In genomic region chr2:43725711-43726246, GRCh38 we compare ENCODE assay signal across 24 cellular contexts. TPM values are rescaled to one million over a fixed set of nuclear protein-coding genes. Genes with fewer than 3 reads are reported as not detected.
DNase-seq lines count a peak whose midpoint lies in the region; ATAC-seq, FAIRE-seq and TF ChIP-seq lines count a peak whose summit lies in the region.
"Had no signal": no experiment of that assay in that cellular context is flagged by ENCODE, and none has a peak within 500 bp of the region (broad histone marks: within the 10 kb centered on the region; RNA-seq: fewer than 3 reads in every experiment).

No MANE protein-coding gene starts in this region.

- TF ChIP-seq EP300 in K562 (IDR thresholded peaks at IDR 0.05; ENCODE audit: low read length), result no peak

- H3K36me3 Mint-ChIP-seq in nephron (ENCODE audit: low read depth), result no peaks in the 10 kb centered on the region
- H3K36me3 Mint-ChIP-seq: CD4-positive, CD25-positive, alpha-beta regulatory T cell had no signal

- H3K27me3 Mint-ChIP-seq in nephron (ENCODE audit: low read depth), result no peaks in the 10 kb centered on the region

- no peak for FAIRE-seq in K562 (lab: Jason Lieb, UNC)
- FAIRE-seq: GM12891, HTR-8/SVneo had no signal

- DNase-seq in K562 (ENCODE audit: extremely low read depth in 1 of 4, low spot score in 3 of 4), result peak in 1 of 4 experiments; percentile 3
- DNase-seq in uterus, result no peak
- no peak for DNase-seq in GM10266 (ENCODE audit: extremely low spot score)
- no peak for DNase-seq in midbrain (lab: John Stamatoyannopoulos, UW)
- no peak for DNase-seq in WERI-Rb-1
- DNase-seq: CD4-positive, CD25-positive, alpha-beta regulatory T cell; COR-L47; DND-41; GM23248; HCEC 1CT; IMR-90; MV-4-11; NCI-H1105 treated with DMSO at 0.1 percent for 48 hours; NCI-H1694; NCI-H2081; NCI-H2171; NCI-H446 treated with DMSO at 0.1 percent for 48 hours; NCI-H526 treated with DMSO at 0.1 percent for 48 hours; PC-3; Right ventricle myocardium superior had no signal

- BruUV-seq in K562 (replicated peaks; lab: Mats Ljungman, UMichigan), result no TSS peak

- no peak overlapping the region for H2AFZ ChIP-seq in K562 (ENCODE audit: low read depth, low read length)
- H2AFZ ChIP-seq: GM23248 had no signal

- TF ChIP-seq RAD21 in K562 (CRISPR knock-in tag; conservative IDR thresholded peaks at IDR 0.05 in 1 of 2, IDR thresholded peaks at IDR 0.05 in 1 of 2), result no peak

- TF ChIP-seq CTCF in HEK293 (tag by site-specific recombination; IDR thresholded peaks at IDR 0.05) (no peak), K562 (IDR thresholded peaks at IDR 0.05 in 2 of 3, conservative IDR thresholded peaks at IDR 0.05 in 1 of 3; ENCODE audit: insufficient read depth in 2 of 3, low read depth in 1 of 3, low read length in 3 of 3) (no peak), nephron (IDR thresholded peaks at IDR 0.05; ENCODE audit: unreplicated experiment in 3 of 3) (no peak), uterus (IDR thresholded peaks at IDR 0.05) (no peak), GM10266 (IDR thresholded peaks at IDR 0.05; ENCODE audit: control insufficient read depth, insufficient read depth, low read depth, missing control alignments) (no peak), WERI-Rb-1 (IDR thresholded peaks at IDR 0.05; ENCODE audit: low read depth, low read length) (no peak)

- TF ChIP-seq POLR2A in K562 (conservative IDR thresholded peaks at IDR 0.05) (no peak), uterus (IDR thresholded peaks at IDR 0.05) (no peak)

- H4K20me1 ChIP-seq in K562 (replicated peaks; ENCODE audit: control insufficient read depth, insufficient read depth, low read length), result no peaks in the 10 kb centered on the region

- in situ Hi-C loops in K562 (cut with MboI), result no loop called here

- WGBS in K562 (ENCODE audit: insufficient coverage, low coverage, missing lambda C conversion rate), result 35% methylated on average over 3 of the region's 3 CpGs

- no peaks in the 10 kb centered on the region for H3K9me1 ChIP-seq in K562 (ENCODE audit: control insufficient read depth, insufficient read depth, low read length)

- no peak overlapping the region for H3K9ac ChIP-seq in K562 (ENCODE audit: insufficient read depth in 1 of 2, low read depth in 2 of 2, low read length in 2 of 2)
- H3K9ac ChIP-seq: GM23248 had no signal

- no peak overlapping the region; the same call in 1 of the 2 replicates for H3K4me2 ChIP-seq in K562 (ENCODE audit: insufficient read depth, low read length)

- H3K9me3 Mint-ChIP-seq in nephron, result no peaks in the 10 kb centered on the region
- H3K9me3 Mint-ChIP-seq: CD4-positive, CD25-positive, alpha-beta regulatory T cell had no signal

- H3K36me3 ChIP-seq in HEK293 (ENCODE audit: control insufficient read depth in 2 of 2, insufficient read depth in 1 of 2, low read length in 2 of 2) (peaks cover 0 to 2% of the 10 kb centered on the region in 2 experiments; a peak in 1 of 3 replicates), K562 (ENCODE audit: control insufficient read depth, insufficient read depth, low read length) (no peaks in the 10 kb centered on the region), uterus (no peaks in the 10 kb centered on the region), WERI-Rb-1 (no peaks in the 10 kb centered on the region)

- no peaks in the 10 kb centered on the region for H3K4me1 ChIP-seq in HEK293 (ENCODE audit: control insufficient read depth, insufficient read depth, low read length)
- H3K4me1 ChIP-seq in K562 (replicated peaks in 1 of 2; ENCODE audit: control insufficient read depth in 2 of 2, insufficient read depth in 2 of 2, low read length in 2 of 2), result peaks cover 5 to 34% of the 10 kb centered on the region in 2 experiments
- peaks cover 0 to 7% of the 10 kb centered on the region in 2 donors for H3K4me1 ChIP-seq in uterus

- no peaks in the 10 kb centered on the region for H3K79me2 ChIP-seq in K562 (ENCODE audit: control insufficient read depth, insufficient read depth, low read length)

- intact Hi-C loops in K562 (cut with micrococcal nuclease), result no loop called here
- intact Hi-C loops in uterus (cut with DNase I; ENCODE audit: low total_unique reads), result no loop called here

- no peak overlapping the region for H3K4me3 Mint-ChIP-seq in nephron
- H3K4me3 Mint-ChIP-seq: CD4-positive, CD25-positive, alpha-beta regulatory T cell had no signal

- no peaks in the 10 kb centered on the region for H3K9me3 ChIP-seq in HEK293 (ENCODE audit: control insufficient read depth, insufficient read depth, low read depth, low read length)
- peaks cover 4% of the 10 kb centered on the region; the same call in 1 of the 2 replicates for H3K9me3 ChIP-seq in K562 (replicated peaks; ENCODE audit: control insufficient read depth, insufficient read depth, low read depth, low read length)
- no peaks in the 10 kb centered on the region for H3K9me3 ChIP-seq in uterus
- no peaks in the 10 kb centered on the region for H3K9me3 ChIP-seq in WERI-Rb-1 (ENCODE audit: severe bottlenecking)

- H3K27me3 ChIP-seq in K562 (ENCODE audit: control insufficient read depth in 2 of 2, insufficient read depth in 2 of 2, low read length in 2 of 2) (no peaks in the 10 kb centered on the region), uterus (no peaks in the 10 kb centered on the region), WERI-Rb-1 (ENCODE audit: insufficient read depth, low read depth, severe bottlenecking) (no peaks in the 10 kb centered on the region)

- H3K4me3 ChIP-seq in HEK293 (ENCODE audit: low read depth, low read length), result no peak overlapping the region
- H3K4me3 ChIP-seq in K562, result no peak overlapping the region
- no peak overlapping the region for H3K4me3 ChIP-seq in uterus
- H3K4me3 ChIP-seq in WERI-Rb-1 (ENCODE audit: low read depth, low read length), result no peak overlapping the region
- H3K4me3 ChIP-seq: GM23248 had no signal

- ATAC-seq in K562, result no peak
- ATAC-seq: PC-3 had no signal

- H3K27ac ChIP-seq in HEK293 (ENCODE audit: extremely low read depth, low read depth, low read length), result no peak overlapping the region
- 0 out of 3 replicates have a peak overlapping the region, but pooled peaks have one; percentile 50 for H3K27ac ChIP-seq in K562 (ENCODE audit: extremely low read depth, low read depth, low read length)
- peak overlapping the region; percentile 50 to 69 for H3K27ac ChIP-seq in uterus
- H3K27ac ChIP-seq in WERI-Rb-1, result no peak overlapping the region
- H3K27ac ChIP-seq: GM23248 had no signal

- H3K4me1 Mint-ChIP-seq in nephron, result peaks cover 12% of the 10 kb centered on the region
- H3K4me1 Mint-ChIP-seq: CD4-positive, CD25-positive, alpha-beta regulatory T cell had no signal

- H3K27ac Mint-ChIP-seq in nephron, result peak overlapping the region; percentile 72 to 89 (median 87)
- H3K27ac Mint-ChIP-seq: CD4-positive, CD25-positive, alpha-beta regulatory T cell had no signal

- CTCF ChIA-PET in HEK293 (lab: Yijun Ruan, JAX), result no interaction called here
- CTCF ChIA-PET in K562 (lab: Yijun Ruan, JAX; ENCODE audit: low intra/inter-chr PET ratio), result no interaction called here

- POLR2A ChIA-PET in HEK293 (lab: Yijun Ruan, JAX), result no interaction called here
- POLR2A ChIA-PET in K562 (lab: Yijun Ruan, JAX), result interaction anchor here (0.6 to 1.8 kb wide), 7 partner anchors 10 to 577 kb away, joined by 3 to 9 read pairs (median 5); no protein-coding TSS in a partner anchor

TF ChIP-seq in K562, 482 proteins besides CTCF, POLR2A, EP300 and RAD21 (continues in another document):
- TF ChIP-seq HNRNPLL (IDR thresholded peaks at IDR 0.05; ENCODE audit: low read depth, low read length, poor library complexity, severe bottlenecking), result no peak

RNA-seq across cellular contexts. Expression of gene DYNC2LI1, which starts 48.1 kb away (rescaled TPM):
- 10.0 and 39.4 TPM in 2 replicates for total RNA-seq in K562 (2011; cell fraction: chromatin; rRNA removed; ENCODE audit: low replicate concordance)
- total RNA-seq in K562 (2011; cell fraction: nucleolus; rRNA removed), result 5.7 and 9.2 TPM in 2 replicates
- total RNA-seq in K562 (2011; cell fraction: nucleoplasm; rRNA removed), result 15.2 and 21.2 TPM in 2 replicates
- total RNA-seq in K562 (2014; rRNA removed) (12.4 and 23.8 TPM in 2 replicates), K562 (2014; rRNA removed; fragmentation: Illumina TruSeq; extraction: Trizol) (25.8 and 28.3 TPM in 2 replicates), K562 (2015; rRNA removed; fragmentation: Illumina TruSeq; extraction: Trizol) (20.2 and 25.3 TPM in 2 replicates), K562 (2021) (12.5 and 14.1 TPM in 2 replicates), uterus (10 to 100 TPM; 27.0 to 83.8 (median 62.4) TPM)
- polyA plus RNA-seq in K562 (2011; rRNA removed) (33.3 and 42.2 TPM in 2 replicates), K562 (2014; fragmentation: Illumina TruSeq; extraction: Trizol) (20.3 and 22.5 TPM in 2 replicates), K562 (2014; fragmentation: Nextera tagmentation; extraction: Ambion mirVana) (10 to 100 TPM; 37.5 to 40.0 TPM), K562 (2014; rRNA removed) (25.3 and 26.3 TPM in 2 replicates)
- polyA plus RNA-seq in K562 (2011; cell fraction: cytosol; rRNA removed), result 4.6 and 12.2 TPM in 2 replicates
- polyA plus RNA-seq in K562 (2011; cell fraction: nucleus; rRNA removed), result 13.0 and 23.1 TPM in 2 replicates
- 12.7 and 24.7 TPM in 2 replicates for polyA plus RNA-seq in K562 (2012)
- 21.3 and 23.2 TPM in 2 replicates for polyA minus RNA-seq in K562 (2011; rRNA and poly(A)+ RNA removed)
- polyA minus RNA-seq in K562 (2011; cell fraction: cytosol; rRNA and poly(A)+ RNA removed), result 2.5 and 10.7 TPM in 2 replicates
- polyA minus RNA-seq in K562 (2011; cell fraction: nucleus; rRNA and poly(A)+ RNA removed), result 11.8 and 20.4 TPM in 2 replicates

RNA-seq across cellular contexts. Expression of gene C1GALT1C1L, which starts 49.5 kb away (rescaled TPM):
- 2.5 and 4.8 TPM in 2 replicates for total RNA-seq in K562 (2011; cell fraction: chromatin; rRNA removed; ENCODE audit: low replicate concordance)
- total RNA-seq in K562 (2011; cell fraction: nucleolus; rRNA removed), result 1.8 and 4.1 TPM in 2 replicates
- total RNA-seq in K562 (2011; cell fraction: nucleoplasm; rRNA removed), result 3.7 and 4.3 TPM in 2 replicates
- total RNA-seq in K562 (2014; rRNA removed), result 0.49 and 1.0 TPM in 2 replicates
- total RNA-seq in K562 (2014; rRNA removed; fragmentation: Illumina TruSeq; extraction: Trizol), result 1.6 and 1.9 TPM in 2 replicates
- total RNA-seq in K562 (2015; rRNA removed; fragmentation: Illumina TruSeq; extraction: Trizol), result 1.0 and 1.2 TPM in 2 replicates
- 1.5 and 1.6 TPM in 2 replicates for total RNA-seq in K562 (2021)
- polyA plus RNA-seq in K562 (2011; rRNA removed), result 4.2 and 4.4 TPM in 2 replicates
- 0.81 and 1.8 TPM in 2 replicates for polyA plus RNA-seq in K562 (2011; cell fraction: cytosol; rRNA removed)
- 2.0 and 4.1 TPM in 2 replicates for polyA plus RNA-seq in K562 (2011; cell fraction: nucleus; rRNA removed)
- polyA plus RNA-seq in K562 (2012), result 1.1 and 1.8 TPM in 2 replicates
- 1.6 and 1.7 TPM in 2 replicates for polyA plus RNA-seq in K562 (2014; fragmentation: Illumina TruSeq; extraction: Trizol)
- polyA plus RNA-seq in K562 (2014; fragmentation: Nextera tagmentation; extraction: Ambion mirVana), result 1 to 10 TPM; 3.1 to 3.5 TPM
- polyA plus RNA-seq in K562 (2014; rRNA removed), result 2.1 and 4.1 TPM in 2 replicates
- polyA minus RNA-seq in K562 (2011; rRNA and poly(A)+ RNA removed), result 1.9 and 2.8 TPM in 2 replicates
- not detected in 2 replicates for polyA minus RNA-seq in K562 (2011; cell fraction: cytosol; rRNA and poly(A)+ RNA removed)
- polyA minus RNA-seq in K562 (2011; cell fraction: nucleus; rRNA and poly(A)+ RNA removed), result 0.81 and 2.8 TPM in 2 replicates
- total RNA-seq in uterus, result 1 to 10 TPM in 3 of 4 donors, not detected in 1; 1.5 to 3.7 (median 3.7) TPM
- total RNA-seq: CD4-positive, CD25-positive, alpha-beta regulatory T cell; GM23248; PC-3 had no signal

Comparison
In these comparisons a context has a peak if more than half of its experiments do, and no peak if none do; other contexts are left out.
1. H3K27ac ChIP-seq: peak in K562 (single experiment) and uterus (2 of 2); none in HEK293 (single experiment) and WERI-Rb-1 (single experiment).
2. Of the 44 proteins assayed by ChIP-seq in both K562 and HEK293: peak only in K562: none; only in HEK293: none; in both: ZNF121; in neither: 43.